ENCODE assay signal across 15 cellular contexts in the genomic region with DNA sequence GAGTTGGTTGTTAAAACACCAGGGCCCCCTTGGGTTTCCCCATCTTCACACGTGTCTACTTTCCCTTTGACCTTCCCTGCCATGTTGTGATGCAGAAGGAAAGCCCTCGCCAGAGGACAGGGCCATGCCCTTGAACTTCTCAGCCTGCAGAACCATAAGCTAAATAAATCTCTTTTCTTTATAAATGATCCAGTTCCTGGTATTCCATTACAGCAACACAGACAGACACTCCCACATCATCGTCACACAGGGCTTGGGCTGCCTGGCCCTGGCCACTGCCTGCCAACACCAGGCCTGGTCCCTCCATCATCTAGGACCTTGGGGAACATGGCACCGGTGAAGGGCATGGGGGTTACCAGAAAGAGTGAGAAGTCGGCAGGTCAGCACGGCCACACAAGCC.
DNase-seq lines count a peak whose midpoint lies in the region; ATAC-seq and TF ChIP-seq lines count a peak whose summit lies in the region.
"Had no signal": no experiment of that assay in that cellular context is flagged by ENCODE, and none has a peak within 500 bp of the region (broad histone marks: within the 10 kb centered on the region; RNA-seq: fewer than 3 reads in every experiment).

No MANE protein-coding gene starts in this region.

- intact Hi-C loops in aorta (cut with DNase I) = no loop called here

- peaks cover 4% of the 10 kb centered on the region for H3K9me3 Mint-ChIP-seq in stimulated activated naive CD8-positive, alpha-beta T cell treated with anti-CD3 and anti-CD28 coated beads, Interleukin-15, Interleukin-2, amounts not matched to agents 100 ng/mL and 50 ng/mL, for 24 hours
- no peaks in the 10 kb centered on the region for H3K9me3 Mint-ChIP-seq in activated naive CD8-positive, alpha-beta T cell (ENCODE audit: low read depth)
- H3K9me3 Mint-ChIP-seq in osteocyte (ENCODE audit: unreplicated experiment) = no peaks in the 10 kb centered on the region

- TF ChIP-seq CTCF in osteocyte (IDR thresholded peaks at IDR 0.05) = no peak

- H3K4me3 ChIP-seq in aorta (ENCODE audit: low read length in 2 of 2) = no peak overlapping the region
- H3K4me3 ChIP-seq: MG63, PC-9 had no signal

- DNase-seq in stimulated activated naive CD8-positive, alpha-beta T cell treated with anti-CD3 and anti-CD28 coated beads, Interleukin-15, Interleukin-2, amounts not matched to agents 100 U/mL and 50 U/mL, for 24 hours = no peak
- no peak for DNase-seq in osteocyte (ENCODE audit: extremely low spot score, unreplicated experiment)
- no peak for DNase-seq in aorta
- DNase-seq in stimulated activated CD8-positive, alpha-beta memory T cell treated with anti-CD3 and anti-CD28 coated beads, Interleukin-4, amount 100 ng/mL, for 48 hours = no peak
- no peak for DNase-seq in NCI-H1436 (lab: John Stamatoyannopoulos, UW)
- DNase-seq: EL, H7, NCI-H1105 treated with DMSO at 0.1 percent for 48 hours, NCI-H187 treated with DMSO at 0.1 percent for 48 hours, NCI-H446 treated with DMSO at 0.1 percent for 48 hours, NCI-H748 treated with DMSO at 0.1 percent for 48 hours, PC-9 had no signal

- H3K27me3 Mint-ChIP-seq in stimulated activated naive CD8-positive, alpha-beta T cell treated with anti-CD3 and anti-CD28 coated beads, Interleukin-15, Interleukin-2, amounts not matched to agents 100 ng/mL and 50 ng/mL, for 24 hours = no peaks in the 10 kb centered on the region
- no peaks in the 10 kb centered on the region for H3K27me3 Mint-ChIP-seq in activated naive CD8-positive, alpha-beta T cell
- H3K27me3 Mint-ChIP-seq in osteocyte (ENCODE audit: unreplicated experiment) = no peaks in the 10 kb centered on the region

- no peaks in the 10 kb centered on the region for H3K4me1 ChIP-seq in aorta (ENCODE audit: control insufficient read depth in 1 of 2, insufficient read depth in 2 of 2, low read length in 2 of 2)

- H3K9me3 ChIP-seq in aorta (ENCODE audit: control insufficient read depth, low read length) = no peaks in the 10 kb centered on the region
- H3K9me3 ChIP-seq: MG63 had no signal

- H3K36me3 Mint-ChIP-seq in stimulated activated naive CD8-positive, alpha-beta T cell treated with anti-CD3 and anti-CD28 coated beads, Interleukin-15, Interleukin-2, amounts not matched to agents 100 ng/mL and 50 ng/mL, for 24 hours (ENCODE audit: low read depth) = peaks cover 11% of the 10 kb centered on the region
- no peaks in the 10 kb centered on the region for H3K36me3 Mint-ChIP-seq in activated naive CD8-positive, alpha-beta T cell
- no peaks in the 10 kb centered on the region for H3K36me3 Mint-ChIP-seq in osteocyte (ENCODE audit: unreplicated experiment)

- H3K27me3 ChIP-seq in aorta (ENCODE audit: control insufficient read depth in 1 of 2, insufficient read depth in 2 of 2, low read length in 1 of 2) = no peaks in the 10 kb centered on the region
- H3K27me3 ChIP-seq: MG63 had no signal

- peak overlapping the region; percentile 82 for H3K27ac Mint-ChIP-seq in stimulated activated naive CD8-positive, alpha-beta T cell treated with anti-CD3 and anti-CD28 coated beads, Interleukin-15, Interleukin-2, amounts not matched to agents 100 ng/mL and 50 ng/mL, for 24 hours
- H3K27ac Mint-ChIP-seq in activated naive CD8-positive, alpha-beta T cell = peak overlapping the region; percentile 88
- H3K27ac Mint-ChIP-seq in osteocyte (ENCODE audit: unreplicated experiment) = peak overlapping the region; percentile 37

- no peak overlapping the region for H3K27ac ChIP-seq in aorta (ENCODE audit: low read depth in 1 of 2, low read length in 2 of 2)
- H3K27ac ChIP-seq: PC-9 had no signal

- ATAC-seq in stimulated activated naive CD8-positive, alpha-beta T cell treated with anti-CD3 and anti-CD28 coated beads, Interleukin-15, Interleukin-2, amounts not matched to agents 100 U/mL and 50 U/mL, for 24 hours = no peak
- no peak for ATAC-seq in aorta (ENCODE audit: low FRiP score)

- H3K36me3 ChIP-seq in aorta (ENCODE audit: control insufficient read depth in 1 of 2, insufficient read depth in 2 of 2, low read length in 1 of 2) = no peaks in the 10 kb centered on the region

- H3K4me1 Mint-ChIP-seq in stimulated activated naive CD8-positive, alpha-beta T cell treated with anti-CD3 and anti-CD28 coated beads, Interleukin-15, Interleukin-2, amounts not matched to agents 100 ng/mL and 50 ng/mL, for 24 hours (ENCODE audit: low read depth) = peaks cover 31% of the 10 kb centered on the region
- peaks cover 29% of the 10 kb centered on the region for H3K4me1 Mint-ChIP-seq in activated naive CD8-positive, alpha-beta T cell (ENCODE audit: low read depth)
- H3K4me1 Mint-ChIP-seq in osteocyte (ENCODE audit: unreplicated experiment) = peaks cover 13% of the 10 kb centered on the region

- WGBS in aorta, 2 donors = 75 to 77% methylated on average over 6 of the region's 6 CpGs

- H3K4me3 Mint-ChIP-seq in stimulated activated naive CD8-positive, alpha-beta T cell treated with anti-CD3 and anti-CD28 coated beads, Interleukin-15, Interleukin-2, amounts not matched to agents 100 ng/mL and 50 ng/mL, for 24 hours = no peak overlapping the region
- no peak overlapping the region for H3K4me3 Mint-ChIP-seq in activated naive CD8-positive, alpha-beta T cell
- no peak overlapping the region for H3K4me3 Mint-ChIP-seq in osteocyte (ENCODE audit: unreplicated experiment)

Comparison
In these comparisons a context has a peak if more than half of its experiments do, and no peak if none do; other contexts are left out.
1. H3K27ac Mint-ChIP-seq: peak in every context shown above with its lines; median percentile 88 in activated naive CD8-positive, alpha-beta T cell; 82 in stimulated activated naive CD8-positive, alpha-beta T cell treated with anti-CD3 and anti-CD28 coated beads, Interleukin-15, Interleukin-2, amounts not matched to agents 100 ng/mL and 50 ng/mL, for 24 hours; 37 in osteocyte.